35 cellular contexts compared by ENCODE assay signal in genomic region chr10:101087965-101088364, GRCh38. TPM values are rescaled to one million over a fixed set of nuclear protein-coding genes. Genes with fewer than 3 reads are reported as not detected.
"Had no signal": no experiment of that assay in that cellular context is flagged by ENCODE, and none has a peak within 500 bp of the region (broad histone marks: within the 10 kb centered on the region; RNA-seq: fewer than 3 reads in every experiment).

No MANE protein-coding gene starts in this region.

- DNase-seq: activated B cell treated with CpG ODN at 0.5 μM for 24 hours; activated CD4-positive, alpha-beta T cell treated with anti-CD3 and anti-CD28 coated beads for 48 hours; activated CD4-positive, alpha-beta T cell treated with anti-CD3 and anti-CD28 coated beads, Interleukin-2, amount 50 U/mL, for 1 hour; activated CD4-positive, alpha-beta T cell treated with anti-CD3 and anti-CD28 coated beads, Interleukin-2, amount 50 U/mL, for 48 hours; activated CD8-positive, alpha-beta memory T cell treated with anti-CD3 and anti-CD28 coated beads for 24 hours; activated CD8-positive, alpha-beta T cell treated with anti-CD3 and anti-CD28 coated beads for 36 hours; activated effector memory CD4-positive, alpha-beta T cell treated with Interleukin-2 at 50 U/mL for 16 hours; activated gamma-delta T cell treated with Interleukin-2 at 50 U/mL for 16 hours; activated naive CD4-positive, alpha-beta T cell treated with anti-CD3 and anti-CD28 coated beads, Interleukin-2, amount 50 U/mL, for 16 hours; activated naive CD4-positive, alpha-beta T cell treated with Interleukin-2 at 50 U/mL for 16 hours; activated T-cell treated with anti-CD3 and anti-CD28 coated beads, Interleukin-2, amount 50 U/mL, for 4 hours; amniotic stem cell; anterior cingulate cortex; brain microvascular endothelial cell; caudate nucleus; effector CD8-positive, alpha-beta T cell; esophagus squamous epithelium; foreskin melanocyte; heart right ventricle; T-helper 17 cell; T1000 had no signal

- ATAC-seq: activated CD4-positive, CD25-positive, alpha-beta regulatory T cell treated with anti-CD3 and anti-CD28 coated beads, Interleukin-2, amount 50 U/mL, for 24 hours; activated CD8-positive, alpha-beta T cell treated with anti-CD3 and anti-CD28 coated beads for 36 hours; activated T-cell treated with anti-CD3 and anti-CD28 coated beads, Interleukin-2, amount 50 U/mL, for 4 hours; activated T-helper 17 cell treated with anti-CD3 and anti-CD28 coated beads, Interleukin-2, amount 50 U/mL, for 72 hours; gastroesophageal sphincter; heart right ventricle; T-helper 17 cell had no signal

- H3K4me2 ChIP-seq: hepatocyte had no signal

- H3K9me3 ChIP-seq: esophagus squamous epithelium, gastroesophageal sphincter, heart right ventricle had no signal

- H3K4me3 ChIP-seq: esophagus squamous epithelium, gastroesophageal sphincter, heart right ventricle, hepatocyte had no signal

- H3K4me1 ChIP-seq: gastroesophageal sphincter, heart right ventricle had no signal

- H3K79me2 ChIP-seq: hepatocyte had no signal

- H3K27ac ChIP-seq: brain microvascular endothelial cell, epithelial cell of prostate, esophagus squamous epithelium, gastroesophageal sphincter, heart right ventricle, hepatocyte, VCaP had no signal

- H2AFZ ChIP-seq: hepatocyte had no signal

- H3K36me3 ChIP-seq: brain microvascular endothelial cell, esophagus squamous epithelium, gastroesophageal sphincter, heart right ventricle had no signal

RNA-seq across cellular contexts. Expression of gene KAZALD1, which starts 26.2 kb away (rescaled TPM):
- total RNA-seq: T-helper 17 cell had no signal

RNA-seq across cellular contexts. Expression of gene TLX1, which starts 43.1 kb away (rescaled TPM):
- total RNA-seq: activated B cell treated with CpG ODN at 0.5 μM for 24 hours; activated CD8-positive, alpha-beta T cell treated with anti-CD3 and anti-CD28 coated beads for 36 hours; activated T-cell treated with anti-CD3 and anti-CD28 coated beads, Interleukin-2, amount 50 U/mL, for 4 hours; activated T-helper 17 cell treated with anti-CD3 and anti-CD28 coated beads, Interleukin-2, amount 50 U/mL, for 72 hours; astrocyte; chondrocyte; dermis microvascular lymphatic vessel endothelial cell; endothelial cell of umbilical vein; esophagus squamous epithelium; fibroblast of lung; fibroblast of villous mesenchyme; gastroesophageal sphincter; glomerular endothelial cell; hepatocyte; T-helper 17 cell had no signal
- polyA plus RNA-seq: endothelial cell of umbilical vein, esophagus, fibroblast of lung had no signal
